8 cellular contexts compared by ENCODE assay signal in the genomic region with DNA sequence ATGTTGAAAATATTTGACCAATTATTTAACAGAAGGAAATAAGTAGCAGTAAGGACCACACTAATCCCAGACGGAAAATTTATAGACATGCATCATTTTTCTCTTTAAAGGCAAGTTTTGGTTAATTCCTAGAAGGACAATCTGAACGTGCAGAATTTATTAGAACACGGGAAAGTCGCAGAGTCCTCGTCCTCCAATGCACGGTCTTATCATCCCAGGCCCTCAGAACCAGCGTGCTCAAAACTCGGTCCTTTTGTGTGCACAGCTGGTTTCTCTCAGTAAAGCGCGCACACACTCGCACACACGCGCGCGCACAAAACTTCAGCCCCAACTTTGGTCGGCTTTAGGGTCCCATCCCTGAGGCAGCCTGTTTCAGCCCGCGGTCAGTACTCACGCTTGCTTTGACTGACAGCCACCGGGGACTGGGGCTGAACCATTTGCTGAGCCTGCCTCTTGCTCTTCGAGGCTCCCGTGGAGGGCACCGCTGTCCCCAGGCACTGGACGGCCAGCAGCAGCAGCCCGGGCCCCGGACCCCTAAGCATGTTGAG. TPM values are rescaled to one million over a fixed set of nuclear protein-coding genes. Genes with fewer than 3 reads are reported as not detected.
A peak's percentile ranks its signal among the peaks of the same experiment; 100 is the strongest.
DNase-seq lines count a peak whose midpoint lies in the region; ATAC-seq and TF ChIP-seq lines count a peak whose summit lies in the region.

No MANE protein-coding gene starts in this region.

- intact Hi-C loops in ascending aorta (cut with DNase I) = loop anchor here (2.0 to 5.0 kb wide), 4 partner anchors 25 to 482 kb away; no protein-coding TSS in a partner anchor

- TF ChIP-seq CTCF in ascending aorta (IDR thresholded peaks at IDR 0.05) = no peak

- ATAC-seq in GM21390 (IDR thresholded peaks at IDR 0.05; ENCODE audit: unreplicated experiment) = peak; percentile 38

- H3K27me3 ChIP-seq in ascending aorta = no peaks in the 10 kb centered on the region

- peak overlapping the region; percentile 80 for H3K4me3 ChIP-seq in ascending aorta

- DNase-seq in COLO829 (ENCODE audit: low spot score) (peak; percentile 21), KBM-7 (peak; percentile 8), ascending aorta (ENCODE audit: low spot score in 2 of 2) (no peak), iPS-NIHi11 (ENCODE audit: low spot score) (peak; percentile 70), cerebellar cortex (ENCODE audit: low spot score) (no peak), cerebellar nuclear complex (lab: John Stamatoyannopoulos, UW) (no peak)
- DNase-seq in stimulated activated CD8-positive, alpha-beta memory T cell treated with anti-CD3 and anti-CD28 coated beads, Interleukin-4, amount 100 ng/mL, for 48 hours = peak; percentile 27

- peak overlapping the region; percentile 82 to 88 for H3K27ac ChIP-seq in ascending aorta

- in situ Hi-C loops in KBM-7 (cut with MboI; ENCODE audit: low pct_unique_long_range_greater_than_20kb, low sequenced_read_pairs) = no loop called here

- H3K36me3 ChIP-seq in ascending aorta = peaks cover 9 to 28% of the 10 kb centered on the region in 2 donors

- peaks cover 12 to 21% of the 10 kb centered on the region in 2 donors for H3K4me1 ChIP-seq in ascending aorta

- no peaks in the 10 kb centered on the region for H3K9me3 ChIP-seq in ascending aorta

RNA-seq across cellular contexts. Expression of a gene that starts 0.5 kb away (rescaled TPM):
- 5,098 TPM for total RNA-seq in ascending aorta

Comparison
In these comparisons a context has a peak if more than half of its experiments do, and no peak if none do; other contexts are left out.
1. DNase-seq: peak in COLO829 (single experiment), KBM-7 (single experiment), iPS-NIHi11 (single experiment) and stimulated activated CD8-positive, alpha-beta memory T cell treated with anti-CD3 and anti-CD28 coated beads, Interleukin-4, amount 100 ng/mL, for 48 hours (single experiment); none in ascending aorta (0 of 2), cerebellar cortex (single experiment) and cerebellar nuclear complex (0 of 2).